1 cellular context compared by ENCODE assay signal in genomic region chr21:44329971-44330681, GRCh38.
TF ChIP-seq lines count a peak whose summit lies in the region.

No MANE protein-coding gene starts in this region.

TF ChIP-seq in GM12878, 131 proteins besides CTCF, POLR2A, EP300 and RAD21:
- peak; percentile 22; the same call in 1 of the 2 replicates for TF ChIP-seq POLR2AphosphoS2 (IDR thresholded peaks at IDR 0.05; ENCODE audit: low read depth, low read length)
- no peak for TF ChIP-seq ZZZ3 (IDR thresholded peaks at IDR 0.05; ENCODE audit: control insufficient read depth, insufficient read length, low read depth)
TF ChIP-seq in GM12878: peak in this region for 1.
